Comparison of ENCODE assay signal across 1 cellular context in genomic region chr2:69829243-69830044, GRCh38.
TF ChIP-seq lines count a peak whose summit lies in the region.

A gene with protein sequence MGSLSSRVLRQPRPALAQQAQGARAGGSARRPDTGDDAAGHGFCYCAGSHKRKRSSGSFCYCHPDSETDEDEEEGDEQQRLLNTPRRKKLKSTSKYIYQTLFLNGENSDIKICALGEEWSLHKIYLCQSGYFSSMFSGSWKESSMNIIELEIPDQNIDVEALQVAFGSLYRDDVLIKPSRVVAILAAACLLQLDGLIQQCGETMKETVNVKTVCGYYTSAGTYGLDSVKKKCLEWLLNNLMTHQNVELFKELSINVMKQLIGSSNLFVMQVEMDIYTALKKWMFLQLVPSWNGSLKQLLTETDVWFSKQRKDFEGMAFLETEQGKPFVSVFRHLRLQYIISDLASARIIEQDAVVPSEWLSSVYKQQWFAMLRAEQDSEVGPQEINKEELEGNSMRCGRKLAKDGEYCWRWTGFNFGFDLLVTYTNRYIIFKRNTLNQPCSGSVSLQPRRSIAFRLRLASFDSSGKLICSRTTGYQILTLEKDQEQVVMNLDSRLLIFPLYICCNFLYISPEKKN (plus strand): TSS chr2:69829660. CDS start chr2:69829893, 233 bp downstream.

TF ChIP-seq in K562, 482 proteins besides CTCF, POLR2A, EP300 and RAD21 (continued from another document and continues in another):
- TF ChIP-seq, protein P1, sequence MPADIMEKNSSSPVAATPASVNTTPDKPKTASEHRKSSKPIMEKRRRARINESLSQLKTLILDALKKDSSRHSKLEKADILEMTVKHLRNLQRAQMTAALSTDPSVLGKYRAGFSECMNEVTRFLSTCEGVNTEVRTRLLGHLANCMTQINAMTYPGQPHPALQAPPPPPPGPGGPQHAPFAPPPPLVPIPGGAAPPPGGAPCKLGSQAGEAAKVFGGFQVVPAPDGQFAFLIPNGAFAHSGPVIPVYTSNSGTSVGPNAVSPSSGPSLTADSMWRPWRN (IDR thresholded peaks at IDR 0.05; ENCODE audit: low read depth): no peak
- TF ChIP-seq CREB1 (IDR thresholded peaks at IDR 0.05): peak; percentile 95
- TF ChIP-seq CREB1 (CRISPR knock-in tag; IDR thresholded peaks at IDR 0.05): peak; percentile 97
- no peak for TF ChIP-seq NFIX (CRISPR knock-in tag; IDR thresholded peaks at IDR 0.05; ENCODE audit: low read depth)
- no peak for TF ChIP-seq ZNF444 (CRISPR knock-in tag; IDR thresholded peaks at IDR 0.05)
- TF ChIP-seq ZNF644 (tag; IDR thresholded peaks at IDR 0.05; ENCODE audit: low read depth): no peak
- TF ChIP-seq NEUROD1 (IDR thresholded peaks at IDR 0.05; ENCODE audit: borderline replicate concordance, low read depth, low read length, partially characterized antibody): no peak
- TF ChIP-seq SREBF1 (IDR thresholded peaks at IDR 0.05; ENCODE audit: borderline replicate concordance, low read depth, low read length): peak; percentile 16; the same call in 1 of the 2 replicates
- no peak for TF ChIP-seq FOS (IDR thresholded peaks at IDR 0.05; ENCODE audit: extremely low read depth, insufficient read length)
- TF ChIP-seq, protein P2, sequence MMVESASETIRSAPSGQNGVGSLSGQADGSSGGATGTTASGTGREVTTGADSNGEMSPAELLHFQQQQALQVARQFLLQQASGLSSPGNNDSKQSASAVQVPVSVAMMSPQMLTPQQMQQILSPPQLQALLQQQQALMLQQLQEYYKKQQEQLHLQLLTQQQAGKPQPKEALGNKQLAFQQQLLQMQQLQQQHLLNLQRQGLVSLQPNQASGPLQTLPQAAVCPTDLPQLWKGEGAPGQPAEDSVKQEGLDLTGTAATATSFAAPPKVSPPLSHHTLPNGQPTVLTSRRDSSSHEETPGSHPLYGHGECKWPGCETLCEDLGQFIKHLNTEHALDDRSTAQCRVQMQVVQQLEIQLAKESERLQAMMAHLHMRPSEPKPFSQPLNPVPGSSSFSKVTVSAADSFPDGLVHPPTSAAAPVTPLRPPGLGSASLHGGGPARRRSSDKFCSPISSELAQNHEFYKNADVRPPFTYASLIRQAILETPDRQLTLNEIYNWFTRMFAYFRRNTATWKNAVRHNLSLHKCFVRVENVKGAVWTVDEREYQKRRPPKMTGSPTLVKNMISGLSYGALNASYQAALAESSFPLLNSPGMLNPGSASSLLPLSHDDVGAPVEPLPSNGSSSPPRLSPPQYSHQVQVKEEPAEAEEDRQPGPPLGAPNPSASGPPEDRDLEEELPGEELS (CRISPR knock-in tag; IDR thresholded peaks at IDR 0.05; ENCODE audit: borderline replicate concordance): peak; percentile 97
- TF ChIP-seq TAF1 (IDR thresholded peaks at IDR 0.05; ENCODE audit: control insufficient read depth, extremely low read depth, insufficient read depth, low read length, severe bottlenecking): peak; percentile 84
- TF ChIP-seq KHSRP (IDR thresholded peaks at IDR 0.05): no peak
- TF ChIP-seq ZFPM2 (CRISPR knock-in tag; IDR thresholded peaks at IDR 0.05): no peak
- TF ChIP-seq MAFF (IDR thresholded peaks at IDR 0.05; ENCODE audit: low read length): no peak
- no peak for TF ChIP-seq PYGO2 (tag; IDR thresholded peaks at IDR 0.05)
- TF ChIP-seq, protein P3, sequence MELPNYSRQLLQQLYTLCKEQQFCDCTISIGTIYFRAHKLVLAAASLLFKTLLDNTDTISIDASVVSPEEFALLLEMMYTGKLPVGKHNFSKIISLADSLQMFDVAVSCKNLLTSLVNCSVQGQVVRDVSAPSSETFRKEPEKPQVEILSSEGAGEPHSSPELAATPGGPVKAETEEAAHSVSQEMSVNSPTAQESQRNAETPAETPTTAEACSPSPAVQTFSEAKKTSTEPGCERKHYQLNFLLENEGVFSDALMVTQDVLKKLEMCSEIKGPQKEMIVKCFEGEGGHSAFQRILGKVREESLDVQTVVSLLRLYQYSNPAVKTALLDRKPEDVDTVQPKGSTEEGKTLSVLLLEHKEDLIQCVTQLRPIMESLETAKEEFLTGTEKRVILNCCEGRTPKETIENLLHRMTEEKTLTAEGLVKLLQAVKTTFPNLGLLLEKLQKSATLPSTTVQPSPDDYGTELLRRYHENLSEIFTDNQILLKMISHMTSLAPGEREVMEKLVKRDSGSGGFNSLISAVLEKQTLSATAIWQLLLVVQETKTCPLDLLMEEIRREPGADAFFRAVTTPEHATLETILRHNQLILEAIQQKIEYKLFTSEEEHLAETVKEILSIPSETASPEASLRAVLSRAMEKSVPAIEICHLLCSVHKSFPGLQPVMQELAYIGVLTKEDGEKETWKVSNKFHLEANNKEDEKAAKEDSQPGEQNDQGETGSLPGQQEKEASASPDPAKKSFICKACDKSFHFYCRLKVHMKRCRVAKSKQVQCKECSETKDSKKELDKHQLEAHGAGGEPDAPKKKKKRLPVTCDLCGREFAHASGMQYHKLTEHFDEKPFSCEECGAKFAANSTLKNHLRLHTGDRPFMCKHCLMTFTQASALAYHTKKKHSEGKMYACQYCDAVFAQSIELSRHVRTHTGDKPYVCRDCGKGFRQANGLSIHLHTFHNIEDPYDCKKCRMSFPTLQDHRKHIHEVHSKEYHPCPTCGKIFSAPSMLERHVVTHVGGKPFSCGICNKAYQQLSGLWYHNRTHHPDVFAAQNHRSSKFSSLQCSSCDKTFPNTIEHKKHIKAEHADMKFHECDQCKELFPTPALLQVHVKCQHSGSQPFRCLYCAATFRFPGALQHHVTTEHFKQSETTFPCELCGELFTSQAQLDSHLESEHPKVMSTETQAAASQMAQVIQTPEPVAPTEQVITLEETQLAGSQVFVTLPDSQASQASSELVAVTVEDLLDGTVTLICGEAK (IDR thresholded peaks at IDR 0.05): peak; percentile 79
- TF ChIP-seq, protein P3 (CRISPR knock-in tag; IDR thresholded peaks at IDR 0.05): no peak
- TF ChIP-seq SIX5 (IDR thresholded peaks at IDR 0.05; ENCODE audit: borderline replicate concordance in 1 of 2, insufficient read depth in 1 of 2, low read depth in 1 of 2, low read length in 2 of 2): no peak; a peak in 1 of 4 replicates
- no peak for TF ChIP-seq SMARCB1 (IDR thresholded peaks at IDR 0.05; ENCODE audit: insufficient read length, low read depth)
- TF ChIP-seq FOXA1 (IDR thresholded peaks at IDR 0.05; ENCODE audit: borderline replicate concordance): no peak
- no peak for TF ChIP-seq KAT8 (IDR thresholded peaks at IDR 0.05; ENCODE audit: low read depth)
- no peak for TF ChIP-seq GTF2E2 (tag; IDR thresholded peaks at IDR 0.05)
- TF ChIP-seq KAT7 (CRISPR knock-in tag; IDR thresholded peaks at IDR 0.05; ENCODE audit: borderline replicate concordance): no peak; the same call in 1 of the 2 replicates
- no peak for TF ChIP-seq STAT5B (CRISPR knock-in tag; IDR thresholded peaks at IDR 0.05)
- no peak for TF ChIP-seq SP2 (IDR thresholded peaks at IDR 0.05; ENCODE audit: extremely low read depth, low read depth, low read length, poor library complexity, severe bottlenecking)
- TF ChIP-seq PTBP1 (IDR thresholded peaks at IDR 0.05; ENCODE audit: low read depth, low read length): no peak
- TF ChIP-seq BCOR (IDR thresholded peaks at IDR 0.05): no peak
- TF ChIP-seq, protein P4, sequence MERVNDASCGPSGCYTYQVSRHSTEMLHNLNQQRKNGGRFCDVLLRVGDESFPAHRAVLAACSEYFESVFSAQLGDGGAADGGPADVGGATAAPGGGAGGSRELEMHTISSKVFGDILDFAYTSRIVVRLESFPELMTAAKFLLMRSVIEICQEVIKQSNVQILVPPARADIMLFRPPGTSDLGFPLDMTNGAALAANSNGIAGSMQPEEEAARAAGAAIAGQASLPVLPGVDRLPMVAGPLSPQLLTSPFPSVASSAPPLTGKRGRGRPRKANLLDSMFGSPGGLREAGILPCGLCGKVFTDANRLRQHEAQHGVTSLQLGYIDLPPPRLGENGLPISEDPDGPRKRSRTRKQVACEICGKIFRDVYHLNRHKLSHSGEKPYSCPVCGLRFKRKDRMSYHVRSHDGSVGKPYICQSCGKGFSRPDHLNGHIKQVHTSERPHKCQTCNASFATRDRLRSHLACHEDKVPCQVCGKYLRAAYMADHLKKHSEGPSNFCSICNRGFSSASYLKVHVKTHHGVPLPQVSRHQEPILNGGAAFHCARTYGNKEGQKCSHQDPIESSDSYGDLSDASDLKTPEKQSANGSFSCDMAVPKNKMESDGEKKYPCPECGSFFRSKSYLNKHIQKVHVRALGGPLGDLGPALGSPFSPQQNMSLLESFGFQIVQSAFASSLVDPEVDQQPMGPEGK (CRISPR knock-in tag; IDR thresholded peaks at IDR 0.05; ENCODE audit: borderline replicate concordance): no peak
- TF ChIP-seq, protein P5, sequence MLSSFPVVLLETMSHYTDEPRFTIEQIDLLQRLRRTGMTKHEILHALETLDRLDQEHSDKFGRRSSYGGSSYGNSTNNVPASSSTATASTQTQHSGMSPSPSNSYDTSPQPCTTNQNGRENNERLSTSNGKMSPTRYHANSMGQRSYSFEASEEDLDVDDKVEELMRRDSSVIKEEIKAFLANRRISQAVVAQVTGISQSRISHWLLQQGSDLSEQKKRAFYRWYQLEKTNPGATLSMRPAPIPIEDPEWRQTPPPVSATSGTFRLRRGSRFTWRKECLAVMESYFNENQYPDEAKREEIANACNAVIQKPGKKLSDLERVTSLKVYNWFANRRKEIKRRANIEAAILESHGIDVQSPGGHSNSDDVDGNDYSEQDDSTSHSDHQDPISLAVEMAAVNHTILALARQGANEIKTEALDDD (IDR thresholded peaks at IDR 0.05): no peak; the same call in 1 of the 2 replicates
- no peak for TF ChIP-seq ZNF584 (CRISPR knock-in tag; IDR thresholded peaks at IDR 0.05; ENCODE audit: low read depth)
- no peak for TF ChIP-seq KDM1A (IDR thresholded peaks at IDR 0.05)
- TF ChIP-seq SMARCA5 (IDR thresholded peaks at IDR 0.05): no peak
- TF ChIP-seq YY1 (IDR thresholded peaks at IDR 0.05; ENCODE audit: borderline replicate concordance in 1 of 3, control insufficient read depth in 1 of 3, extremely low read depth in 1 of 3, insufficient read depth in 3 of 3, insufficient read length in 1 of 3, insufficient replicate concordance in 2 of 3, low read depth in 1 of 3, low read length in 2 of 3): peak in 2 of 3 experiments; percentile 38 to 66
- peak; percentile 97 for TF ChIP-seq SP1 (CRISPR knock-in tag; IDR thresholded peaks at IDR 0.05)
- 0 out of 2 replicates have a peak, but pooled peaks have one; percentile 15 for TF ChIP-seq CHD2 (IDR thresholded peaks at IDR 0.05; ENCODE audit: low read depth, low read length)
- TF ChIP-seq ZNF311 (CRISPR knock-in tag; IDR thresholded peaks at IDR 0.05): no peak
- no peak for TF ChIP-seq MED1 (CRISPR knock-in tag; IDR thresholded peaks at IDR 0.05; ENCODE audit: borderline replicate concordance)
- no peak for TF ChIP-seq ZNF140 (CRISPR knock-in tag; IDR thresholded peaks at IDR 0.05)
- TF ChIP-seq NELFE (IDR thresholded peaks at IDR 0.05; ENCODE audit: insufficient read depth, insufficient read length): no peak
- TF ChIP-seq XRCC5 (IDR thresholded peaks at IDR 0.05; ENCODE audit: low read depth, low read length): no peak
- TF ChIP-seq BCLAF1 (IDR thresholded peaks at IDR 0.05; ENCODE audit: borderline replicate concordance in 1 of 2, control insufficient read depth in 1 of 2, low read depth in 2 of 2, low read length in 1 of 2): 0 out of 4 replicates have a peak, but pooled peaks of 1 of the 2 experiments have one; percentile 29
- no peak for TF ChIP-seq PRPF4 (IDR thresholded peaks at IDR 0.05; ENCODE audit: insufficient read depth, low read depth, low read length, poor library complexity, severe bottlenecking)
- no peak for TF ChIP-seq CBX5 (IDR thresholded peaks at IDR 0.05; ENCODE audit: borderline replicate concordance, low read depth)
